ENCODE assay signal across 1 cellular context in genomic region chr4:78616046-78616498, GRCh38.
A peak's percentile ranks its signal among the peaks of the same experiment; 100 is the strongest.
TF ChIP-seq lines count a peak whose summit lies in the region.

No MANE protein-coding gene starts in this region.

TF ChIP-seq in K562, 482 proteins besides CTCF, POLR2A, EP300 and RAD21 (continued from another document and continues in another):
- TF ChIP-seq KDM4B (IDR thresholded peaks at IDR 0.05; ENCODE audit: borderline replicate concordance in 2 of 2, low read depth in 1 of 2) = no peak
- TF ChIP-seq NR4A1 (CRISPR knock-in tag; IDR thresholded peaks at IDR 0.05) = no peak
- 0 out of 2 replicates have a peak, but pooled peaks have one; percentile 46 for TF ChIP-seq NR4A1 (tag; IDR thresholded peaks at IDR 0.05)
- no peak for TF ChIP-seq ZBTB43 (CRISPR knock-in tag; IDR thresholded peaks at IDR 0.05)
- peak; percentile 56; the same call in 1 of the 2 replicates for TF ChIP-seq CTBP1 (IDR thresholded peaks at IDR 0.05; ENCODE audit: borderline replicate concordance)
- TF ChIP-seq ZNF146 (CRISPR knock-in tag; IDR thresholded peaks at IDR 0.05; ENCODE audit: unreplicated experiment) = no peak
- no peak for TF ChIP-seq SMC3 (conservative IDR thresholded peaks at IDR 0.05; ENCODE audit: insufficient read depth, low read depth, low read length)
- TF ChIP-seq HOXB6 (CRISPR knock-in tag; IDR thresholded peaks at IDR 0.05; ENCODE audit: borderline replicate concordance) = no peak
- TF ChIP-seq TFE3 (CRISPR knock-in tag; IDR thresholded peaks at IDR 0.05) = no peak
- no peak for TF ChIP-seq RERE (CRISPR knock-in tag; IDR thresholded peaks at IDR 0.05; ENCODE audit: borderline replicate concordance)
- TF ChIP-seq EP400 (IDR thresholded peaks at IDR 0.05) = peak; percentile 43; the same call in 1 of the 2 replicates
- TF ChIP-seq CXXC5 (CRISPR knock-in tag; IDR thresholded peaks at IDR 0.05) = peak; percentile 62
- TF ChIP-seq POLR2H (tag; IDR thresholded peaks at IDR 0.05; ENCODE audit: low read depth) = peak; percentile 41; the same call in 1 of the 2 replicates
- no peak for TF ChIP-seq ZBTB17 (CRISPR knock-in tag; IDR thresholded peaks at IDR 0.05)
- no peak for TF ChIP-seq ZNF3 (CRISPR knock-in tag; IDR thresholded peaks at IDR 0.05)
- TF ChIP-seq SMARCA4 (IDR thresholded peaks at IDR 0.05) = peak; percentile 50; the same call in 1 of the 2 replicates
- no peak for TF ChIP-seq ZNF274 (IDR thresholded peaks at IDR 0.05; ENCODE audit: borderline replicate concordance, low read depth, low read length)
- TF ChIP-seq FOXP4 (CRISPR knock-in tag; IDR thresholded peaks at IDR 0.05; ENCODE audit: borderline replicate concordance) = no peak
- peak; percentile 68 for TF ChIP-seq FOSL1 (tag; conservative IDR thresholded peaks at IDR 0.05)
- no peak for TF ChIP-seq FIP1L1 (IDR thresholded peaks at IDR 0.05; ENCODE audit: low read depth, low read length, poor library complexity, severe bottlenecking)
- no peak for TF ChIP-seq BCOR (IDR thresholded peaks at IDR 0.05)
- no peak for TF ChIP-seq ZNF75A (CRISPR knock-in tag; IDR thresholded peaks at IDR 0.05)
- no peak for TF ChIP-seq ZBTB34 (CRISPR knock-in tag; IDR thresholded peaks at IDR 0.05)
- TF ChIP-seq SRF (CRISPR knock-in tag; IDR thresholded peaks at IDR 0.05) = no peak
- TF ChIP-seq CREM (IDR thresholded peaks at IDR 0.05; ENCODE audit: low read depth) = peak; percentile 73
- TF ChIP-seq GTF2A2 (tag; IDR thresholded peaks at IDR 0.05) = no peak
- TF ChIP-seq FOXK2 (conservative IDR thresholded peaks at IDR 0.05 in 1 of 2, IDR thresholded peaks at IDR 0.05 in 1 of 2; ENCODE audit: low read depth in 2 of 2) = no peak
- no peak for TF ChIP-seq PCBP1 (IDR thresholded peaks at IDR 0.05; ENCODE audit: low read depth, low read length, poor library complexity, severe bottlenecking)
- no peak for TF ChIP-seq ZNF263 (CRISPR knock-in tag; IDR thresholded peaks at IDR 0.05; ENCODE audit: borderline replicate concordance)
- TF ChIP-seq HDGF (IDR thresholded peaks at IDR 0.05) = no peak
- TF ChIP-seq ZNF445 (CRISPR knock-in tag; IDR thresholded peaks at IDR 0.05; ENCODE audit: low read depth) = no peak
- TF ChIP-seq CBFA2T3 (IDR thresholded peaks at IDR 0.05) = peak; percentile 59
- TF ChIP-seq SMAD4 (CRISPR knock-in tag; conservative IDR thresholded peaks at IDR 0.05) = peak; percentile 77
- TF ChIP-seq E4F1 (CRISPR knock-in tag; IDR thresholded peaks at IDR 0.05; ENCODE audit: borderline replicate concordance) = no peak
- no peak for TF ChIP-seq ILF3 (IDR thresholded peaks at IDR 0.05; ENCODE audit: borderline replicate concordance)
- TF ChIP-seq NCOA1 (IDR thresholded peaks at IDR 0.05; ENCODE audit: low read depth) = no peak
- TF ChIP-seq NFYB (IDR thresholded peaks at IDR 0.05; ENCODE audit: extremely low read depth, insufficient read length) = no peak
- peak; percentile 51 for TF ChIP-seq ZNF316 (IDR thresholded peaks at IDR 0.05)
- TF ChIP-seq CBFB (CRISPR knock-in tag; IDR thresholded peaks at IDR 0.05) = no peak
- TF ChIP-seq ETS1 (conservative IDR thresholded peaks at IDR 0.05; ENCODE audit: control insufficient read depth, low read depth, low read length) = no peak
- no peak for TF ChIP-seq TCF7L2 (IDR thresholded peaks at IDR 0.05; ENCODE audit: low read depth, low read length)
- TF ChIP-seq RUNX1 (IDR thresholded peaks at IDR 0.05; ENCODE audit: low read depth) = no peak
- no peak for TF ChIP-seq ATF4 (CRISPR knock-in tag; IDR thresholded peaks at IDR 0.05)
- TF ChIP-seq TAF15 (IDR thresholded peaks at IDR 0.05; ENCODE audit: low read depth, low read length) = no peak
- TF ChIP-seq ZNF717 (CRISPR knock-in tag; IDR thresholded peaks at IDR 0.05) = no peak
- TF ChIP-seq E2F8 (IDR thresholded peaks at IDR 0.05; ENCODE audit: low read depth, partially characterized antibody) = no peak
